In the genomic region with DNA sequence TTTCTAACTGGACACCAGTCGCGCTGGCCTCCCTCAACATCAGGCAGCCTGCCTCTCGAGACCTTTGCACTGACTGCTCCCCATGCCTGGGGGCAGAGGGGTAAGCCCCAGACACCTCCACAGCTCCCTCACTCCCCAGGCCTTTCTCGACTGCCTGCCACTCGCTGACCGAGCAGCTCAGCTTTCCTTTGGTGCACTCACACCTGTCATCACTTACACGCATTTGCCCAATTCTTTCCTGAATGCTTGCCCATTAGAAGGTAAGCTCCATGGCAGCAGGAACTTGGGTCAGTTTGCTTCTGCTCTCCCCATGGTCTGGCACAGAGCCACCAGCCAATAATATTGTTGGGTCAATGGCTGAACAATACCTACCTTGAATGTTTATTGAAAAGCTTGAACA, we compare ENCODE assay signal across 22 cellular contexts. TPM values are rescaled to one million over a fixed set of nuclear protein-coding genes. Genes with fewer than 3 reads are reported as not detected.
DNase-seq lines count a peak whose midpoint lies in the region; ATAC-seq and TF ChIP-seq lines count a peak whose summit lies in the region.
"Had no signal": no experiment of that assay in that cellular context is flagged by ENCODE, and none has a peak within 500 bp of the region (broad histone marks: within the 10 kb centered on the region; RNA-seq: fewer than 3 reads in every experiment).

No MANE protein-coding gene starts in this region.

- H3K36me3 Mint-ChIP-seq in Calu3 (ENCODE audit: insufficient read depth, unreplicated experiment) = no peaks in the 10 kb centered on the region
- H3K36me3 Mint-ChIP-seq in H9 (ENCODE audit: insufficient read depth in 1 of 3, low read depth in 3 of 3) = no peaks in the 10 kb centered on the region
- H3K36me3 Mint-ChIP-seq in osteocyte (ENCODE audit: unreplicated experiment) = no peaks in the 10 kb centered on the region
- H3K36me3 Mint-ChIP-seq: CD4-positive, alpha-beta memory T cell; mesothelial cell of epicardium; natural killer cell had no signal

- H2AFZ ChIP-seq in H9 (ENCODE audit: low read length) = no peak overlapping the region
- H2AFZ ChIP-seq: parathyroid adenoma had no signal

- no peaks in the 10 kb centered on the region for H4K20me1 ChIP-seq in H9 (ENCODE audit: control insufficient read depth, insufficient read depth, insufficient read length)

- no peak overlapping the region for H2BK120ac ChIP-seq in H9 (ENCODE audit: low read depth, low read length, poor library complexity, severe bottlenecking)

- H3K27me3 ChIP-seq in H9 (ENCODE audit: insufficient read depth, low read length) = no peaks in the 10 kb centered on the region
- no peaks in the 10 kb centered on the region for H3K27me3 ChIP-seq in SJCRH30
- H3K27me3 ChIP-seq in dorsolateral prefrontal cortex = no peaks in the 10 kb centered on the region
- H3K27me3 ChIP-seq: brain microvascular endothelial cell had no signal

- H3K4ac ChIP-seq in H9 (ENCODE audit: low read depth, low read length) = no peak overlapping the region

- no peaks in the 10 kb centered on the region for H3K79me1 ChIP-seq in H9 (ENCODE audit: insufficient read depth, low read depth, low read length, poor library complexity, severe bottlenecking)

- no CpG with 5 or more reads among the region's 7 CpGs for WGBS in H9 (ENCODE audit: extremely low coverage, insufficient read length, low lambda C conversion rate)

- H3K56ac ChIP-seq in H9 (ENCODE audit: insufficient read length, low read depth, low read length) = no peak overlapping the region

- no peak overlapping the region for H3K4me3 Mint-ChIP-seq in Calu3 (ENCODE audit: low read depth, unreplicated experiment)
- no peak overlapping the region for H3K4me3 Mint-ChIP-seq in H9
- no peak overlapping the region for H3K4me3 Mint-ChIP-seq in osteocyte (ENCODE audit: unreplicated experiment)
- H3K4me3 Mint-ChIP-seq: activated CD8-positive, alpha-beta T cell treated with anti-CD3 and anti-CD28 coated beads for 36 hours; CD4-positive, alpha-beta memory T cell; mesothelial cell of epicardium; natural killer cell had no signal

- ATAC-seq in HG02938 (IDR thresholded peaks at IDR 0.05; ENCODE audit: unreplicated experiment) = no peak
- ATAC-seq: activated CD4-positive, CD25-positive, alpha-beta regulatory T cell treated with anti-CD3 and anti-CD28 coated beads, Interleukin-2, amount 50 U/mL, for 24 hours; activated CD8-positive, alpha-beta T cell treated with anti-CD3 and anti-CD28 coated beads for 36 hours; natural killer cell had no signal

- TF ChIP-seq CTCF in Calu3 (IDR thresholded peaks at IDR 0.05; ENCODE audit: unreplicated experiment) (no peak), H9 (conservative IDR thresholded peaks at IDR 0.05) (no peak), osteocyte (IDR thresholded peaks at IDR 0.05) (no peak), dorsolateral prefrontal cortex (IDR thresholded peaks at IDR 0.05 in 54 of 56, conservative IDR thresholded peaks at IDR 0.05 in 2 of 56; ENCODE audit: low read depth in 1 of 56, partially characterized antibody in 56 of 56) (no peak)

- H3K23me2 ChIP-seq in H9 (ENCODE audit: insufficient read length, low read depth, low read length, poor library complexity, severe bottlenecking) = no peaks in the 10 kb centered on the region

- H2AK5ac ChIP-seq in H9 (ENCODE audit: insufficient read length, low read length) = no peak overlapping the region

- H3K4me3 ChIP-seq in SJCRH30 (no peak overlapping the region), dorsolateral prefrontal cortex (no peak overlapping the region)
- H3K4me3 ChIP-seq: coronary artery had no signal

- DNase-seq in Calu3 (peak; percentile 58), H9 (peak; percentile 21), SJCRH30 (peak; percentile 68 to 85), osteocyte (ENCODE audit: extremely low spot score, unreplicated experiment) (peak; percentile 80), dorsolateral prefrontal cortex (no peak), NOMO-1 treated with dmso at 0.1 percent for 144 hours (lab: John Stamatoyannopoulos, UW; ENCODE audit: unreplicated experiment) (no peak)
- DNase-seq: activated CD8-positive, alpha-beta T cell treated with anti-CD3 and anti-CD28 coated beads for 36 hours; activated gamma-delta T cell treated with Interleukin-2 at 50 U/mL for 16 hours; activated T-cell treated with anti-CD3 and anti-CD28 coated beads, Interleukin-2, amount 50 U/mL, for 1 hour; brain microvascular endothelial cell; CD4-positive, alpha-beta memory T cell; DND-41; glutamatergic neuron; KBM-7; MM.1S; natural killer cell; NCI-H1694 had no signal

- no peaks in the 10 kb centered on the region for H3K36me3 ChIP-seq in SJCRH30
- H3K36me3 ChIP-seq: brain microvascular endothelial cell had no signal

- H3K4me2 ChIP-seq in H9 (ENCODE audit: insufficient read depth, insufficient read length, low read length) = no peak overlapping the region

- H3K14ac ChIP-seq in H9 (ENCODE audit: insufficient read depth, low read length) = no peak overlapping the region

- H3K9me3 ChIP-seq in H9 (ENCODE audit: control insufficient read depth, low read depth, low read length) = no peaks in the 10 kb centered on the region
- no peaks in the 10 kb centered on the region for H3K9me3 ChIP-seq in SJCRH30 (replicated peaks)

- no TSS peak for BruUV-seq in Calu3 (replicated peaks; lab: Mats Ljungman, UMichigan)

- H3K4me1 Mint-ChIP-seq in Calu3 (ENCODE audit: low read depth, unreplicated experiment) = peaks cover 25% of the 10 kb centered on the region
- H3K4me1 Mint-ChIP-seq in H9 = no peaks in the 10 kb centered on the region
- H3K4me1 Mint-ChIP-seq in osteocyte (ENCODE audit: unreplicated experiment) = no peaks in the 10 kb centered on the region
- H3K4me1 Mint-ChIP-seq: CD4-positive, alpha-beta memory T cell; mesothelial cell of epicardium; natural killer cell had no signal

- H3K9ac ChIP-seq in H9 (ENCODE audit: extremely low read depth, insufficient read length, low read length) = no peak overlapping the region
- H3K9ac ChIP-seq: parathyroid adenoma had no signal

- no peak overlapping the region for H4K8ac ChIP-seq in H9 (replicated peaks; ENCODE audit: insufficient read length, low read depth, low read length)

- no peak overlapping the region for H3K23ac ChIP-seq in H9 (ENCODE audit: insufficient read length, low read depth, low read length)

- H3K9me3 Mint-ChIP-seq in Calu3 (ENCODE audit: low read depth, unreplicated experiment) (no peaks in the 10 kb centered on the region), H9 (no peaks in the 10 kb centered on the region), osteocyte (ENCODE audit: unreplicated experiment) (no peaks in the 10 kb centered on the region)
- H3K9me3 Mint-ChIP-seq: activated CD8-positive, alpha-beta T cell treated with anti-CD3 and anti-CD28 coated beads for 36 hours; CD4-positive, alpha-beta memory T cell; mesothelial cell of epicardium; natural killer cell had no signal

- CTCF ChIA-PET in Calu3 (lab: Charles Lee) = interaction anchor here (0.6 to 1.3 kb wide), 4 partner anchors 13 to 208 kb away, joined by 3 to 4 read pairs (median 3); a partner anchor contains a TSS

- H3T11ph ChIP-seq in H9 (ENCODE audit: low read length) = no peak overlapping the region

- H2BK20ac ChIP-seq in H9 (ENCODE audit: low read depth, low read length, poor library complexity, severe bottlenecking) = no peak overlapping the region

- H3K27ac ChIP-seq in H9 (ENCODE audit: insufficient read length, low read depth, low read length) (no peak overlapping the region), SJCRH30 (peak overlapping the region; percentile 51), dorsolateral prefrontal cortex (no peak overlapping the region)
- H3K27ac ChIP-seq: brain microvascular endothelial cell, coronary artery, parathyroid adenoma had no signal

- no peak overlapping the region for H2BK15ac ChIP-seq in H9 (ENCODE audit: low read depth, low read length)

- intact Hi-C loops in Calu3 (cut with micrococcal nuclease; ENCODE audit: unreplicated experiment) (loop anchor here (1.0 kb wide), 1 partner anchor 25 kb away; no protein-coding TSS in a partner anchor), dorsolateral prefrontal cortex (cut with DNase I) (no loop called here)

- H3K4me1 ChIP-seq in H9 (ENCODE audit: insufficient read depth, low read length) (no peaks in the 10 kb centered on the region), SJCRH30 (peaks cover 22% of the 10 kb centered on the region)
- H3K4me1 ChIP-seq: parathyroid adenoma had no signal

- H4K5ac ChIP-seq in H9 (ENCODE audit: insufficient read length, low read depth, low read length) = no peak overlapping the region

- H3K18ac ChIP-seq in H9 (ENCODE audit: insufficient read length, low read depth, low read length) = no peak overlapping the region

- H3K79me2 ChIP-seq in H9 (ENCODE audit: insufficient read depth, low read length) = no peaks in the 10 kb centered on the region
- H3K79me2 ChIP-seq: parathyroid adenoma had no signal

- H4K91ac ChIP-seq in H9 (ENCODE audit: insufficient read length, low read depth, low read length) = no peak overlapping the region

- H2BK12ac ChIP-seq in H9 (ENCODE audit: insufficient read length, low read depth, low read length) = no peak overlapping the region

- H3K27me3 Mint-ChIP-seq in Calu3 (ENCODE audit: unreplicated experiment) (no peaks in the 10 kb centered on the region), H9 (ENCODE audit: low read depth) (peaks cover 16% of the 10 kb centered on the region), osteocyte (ENCODE audit: unreplicated experiment) (peaks cover 40% of the 10 kb centered on the region)

- peak overlapping the region; percentile 23 for H3K27ac Mint-ChIP-seq in Calu3 (ENCODE audit: unreplicated experiment)
- H3K27ac Mint-ChIP-seq in H9 = peak overlapping the region in 1 of 3 experiments; percentile 65; a peak in 1 of 7 replicates
- H3K27ac Mint-ChIP-seq in osteocyte (ENCODE audit: unreplicated experiment) = no peak overlapping the region
- H3K27ac Mint-ChIP-seq: activated CD8-positive, alpha-beta T cell treated with anti-CD3 and anti-CD28 coated beads for 36 hours; CD4-positive, alpha-beta memory T cell; mesothelial cell of epicardium; natural killer cell had no signal

- H2BK5ac ChIP-seq in H9 (ENCODE audit: insufficient read length, low read length) = no peak overlapping the region

RNA-seq across cellular contexts. Expression of a gene that starts 32.2 kb away (rescaled TPM):
- 43.8 and 73.9 TPM in 2 replicates for total RNA-seq in Calu3 (2022)
- 95.0 and 98.3 TPM in 2 replicates for total RNA-seq in H9 (2021)
- 23.0 and 23.4 TPM in 2 replicates for total RNA-seq in SJCRH30 (2014; rRNA removed; shearing (Covaris generic))
- total RNA-seq in osteocyte = not detected in 2 replicates
- 10 to 100 TPM in 11 of 120 experiments, 1 to 10 TPM in 109; 2.2 to 15.3 (median 5.7) TPM for total RNA-seq in dorsolateral prefrontal cortex
- total RNA-seq: CD4-positive, alpha-beta memory T cell; natural killer cell had no signal

Comparison
In these comparisons a context has a peak if more than half of its experiments do, and no peak if none do; other contexts are left out.
1. DNase-seq: peak in Calu3 (single experiment), H9 (single experiment), SJCRH30 (2 of 2) and osteocyte (single experiment); none in dorsolateral prefrontal cortex (0 of 10) and NOMO-1 treated with dmso at 0.1 percent for 144 hours (single experiment).